ENCODE assay signal across 1 cellular context in genomic region chr4:41216294-41217019, GRCh38.
TF ChIP-seq lines count a peak whose summit lies in the region.

No MANE protein-coding gene starts in this region.

TF ChIP-seq in GM12878, 131 proteins besides CTCF, POLR2A, EP300 and RAD21 (continued from another document):
- TF ChIP-seq SMAD5 (IDR thresholded peaks at IDR 0.05; ENCODE audit: low read depth): no peak; the same call in 1 of the 2 replicates
- TF ChIP-seq STAT3 (IDR thresholded peaks at IDR 0.05; ENCODE audit: low read depth, low read length): no peak
- TF ChIP-seq ZNF687 (IDR thresholded peaks at IDR 0.05): peak; percentile 63; the same call in 1 of the 2 replicates
- TF ChIP-seq GATAD2B (conservative IDR thresholded peaks at IDR 0.05; ENCODE audit: low read depth): peak; percentile 44; the same call in 1 of the 2 replicates
